9 cellular contexts compared by ENCODE assay signal in the genomic region with DNA sequence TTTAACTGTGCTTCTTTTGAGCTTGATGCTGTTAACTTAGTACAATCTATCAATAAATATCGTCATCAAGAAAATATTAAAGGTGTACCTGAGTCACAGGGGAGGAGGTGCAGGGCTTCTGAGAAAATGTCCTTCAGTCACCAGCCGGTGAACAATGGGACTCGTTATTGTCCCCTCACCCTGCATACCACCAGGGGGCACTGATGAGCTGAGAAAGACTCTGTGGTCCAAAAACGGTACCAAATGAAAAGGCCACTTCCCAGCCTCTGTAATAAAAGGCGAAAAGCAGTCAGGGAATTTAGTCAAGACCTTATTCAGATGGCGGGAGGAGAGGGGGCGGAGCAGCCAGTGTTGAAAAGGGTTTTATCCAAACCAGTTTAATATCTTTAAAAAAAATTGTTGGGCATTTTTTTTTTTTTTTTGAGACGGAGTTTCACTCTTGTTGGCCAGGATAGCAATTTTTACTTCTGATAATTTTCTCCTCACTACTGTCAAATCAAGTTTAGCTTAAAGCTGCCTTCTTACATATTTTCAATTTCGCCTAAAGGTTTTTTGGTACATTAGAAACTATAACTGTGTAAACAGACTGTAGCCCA.
DNase-seq lines count a peak whose midpoint lies in the region; TF ChIP-seq lines count a peak whose summit lies in the region.
"Had no signal": no experiment of that assay in that cellular context is flagged by ENCODE, and none has a peak within 500 bp of the region (broad histone marks: within the 10 kb centered on the region; RNA-seq: fewer than 3 reads in every experiment).

No MANE protein-coding gene starts in this region.

- H3K9me3 Mint-ChIP-seq in chondrocyte (ENCODE audit: low read depth), result no peaks in the 10 kb centered on the region

- H3K4me3 Mint-ChIP-seq in chondrocyte (ENCODE audit: unreplicated experiment), result no peak overlapping the region
- H3K4me3 Mint-ChIP-seq: naive thymus-derived CD8-positive, alpha-beta T cell had no signal

- TF ChIP-seq CTCF in GM12873 (IDR thresholded peaks at IDR 0.05; ENCODE audit: insufficient read depth, low read depth, low read length, missing control alignments) (peak; percentile 88), chondrocyte (IDR thresholded peaks at IDR 0.05) (peak; percentile 89)

- H3K4me1 Mint-ChIP-seq in chondrocyte (ENCODE audit: low read depth), result no peaks in the 10 kb centered on the region
- H3K4me1 Mint-ChIP-seq: naive thymus-derived CD8-positive, alpha-beta T cell had no signal

- no peak overlapping the region for H3K27ac Mint-ChIP-seq in chondrocyte (ENCODE audit: unreplicated experiment)
- H3K27ac Mint-ChIP-seq: naive thymus-derived CD8-positive, alpha-beta T cell had no signal

- H3K36me3 Mint-ChIP-seq in chondrocyte (ENCODE audit: low read depth), result no peaks in the 10 kb centered on the region

- H3K27me3 Mint-ChIP-seq in chondrocyte (ENCODE audit: low read depth), result peaks cover 15% of the 10 kb centered on the region
- H3K27me3 Mint-ChIP-seq: naive thymus-derived CD8-positive, alpha-beta T cell had no signal

- DNase-seq in AML-193 (lab: John Stamatoyannopoulos, UW) (peak; percentile 1 to 14), HT-29 (ENCODE audit: low spot score) (peak; percentile 77), RPMI8226 (peak; percentile 78), chondrocyte (ENCODE audit: low spot score) (no peak), lung microvascular endothelial cell (ENCODE audit: low read depth in 2 of 2) (peak; percentile 28 to 54), stromal cell of bone marrow (ENCODE audit: low read depth) (peak; percentile 31), middle frontal gyrus (ENCODE audit: extremely low spot score, low spot score) (no peak)

Comparison
In these comparisons a context has a peak if more than half of its experiments do, and no peak if none do; other contexts are left out.
1. DNase-seq: peak in AML-193 (2 of 2), HT-29 (single experiment), RPMI8226 (single experiment), lung microvascular endothelial cell (2 of 2) and stromal cell of bone marrow (single experiment); none in chondrocyte (single experiment) and middle frontal gyrus (single experiment).